ENCODE assay signal across 28 cellular contexts in genomic region chr21:34827445-34828235, GRCh38.
DNase-seq lines count a peak whose midpoint lies in the region; ATAC-seq and TF ChIP-seq lines count a peak whose summit lies in the region.
"Had no signal": no experiment of that assay in that cellular context is flagged by ENCODE, and none has a peak within 500 bp of the region (broad histone marks: within the 10 kb centered on the region; RNA-seq: fewer than 3 reads in every experiment).

No MANE protein-coding gene starts in this region.

- no peaks in the 10 kb centered on the region for H3K27me3 Mint-ChIP-seq in activated naive CD4-positive, alpha-beta T cell treated with anti-CD3 and anti-CD28 coated beads, Interleukin-2, amount 50 U/mL, for 24 hours
- H3K27me3 Mint-ChIP-seq in activated T-helper 2 cell treated with anti-CD3 and anti-CD28 coated beads, Interferon-gamma antibody, Interleukin-2, Interleukin-4, amounts not matched to agents 10 μg/mL and 5 μg/mL and 100 μg/mL, durations not matched to agents 14 hours and 24 hours and 36 hours (ENCODE audit: low read depth) = no peaks in the 10 kb centered on the region
- H3K27me3 Mint-ChIP-seq: CD4-positive, alpha-beta memory T cell had no signal

- no peak overlapping the region for H2BK15ac ChIP-seq in mesenchymal stem cell (ENCODE audit: low read depth, poor library complexity, severe bottlenecking)

- no peak for TF ChIP-seq EP300 in gastroesophageal sphincter (IDR thresholded peaks at IDR 0.05)

- no peak for ATAC-seq in upper lobe of right lung
- ATAC-seq in gastroesophageal sphincter = no peak
- no peak for ATAC-seq in GM21529 (IDR thresholded peaks at IDR 0.05; ENCODE audit: unreplicated experiment)
- ATAC-seq: HepG2 had no signal

- no peak overlapping the region for H3K14ac ChIP-seq in mesenchymal stem cell (ENCODE audit: low read length in 2 of 2)

- no peak overlapping the region for H2BK12ac ChIP-seq in mesenchymal stem cell (ENCODE audit: low read length in 2 of 2)

- H3K4me1 ChIP-seq in mesenchymal stem cell (ENCODE audit: control insufficient read depth, insufficient read depth, low read depth, low read length) (no peaks in the 10 kb centered on the region), upper lobe of right lung (peaks cover 4% of the 10 kb centered on the region), gastroesophageal sphincter (no peaks in the 10 kb centered on the region)
- H3K4me1 ChIP-seq: right lobe of liver had no signal

- no peak overlapping the region for H3K9ac ChIP-seq in mesenchymal stem cell (ENCODE audit: low read length)

- TF ChIP-seq CTCF in upper lobe of right lung (IDR thresholded peaks at IDR 0.05) (no peak), gastroesophageal sphincter (IDR thresholded peaks at IDR 0.05) (no peak)

- H3K4ac ChIP-seq in mesenchymal stem cell (ENCODE audit: low read depth in 1 of 2, low read length in 2 of 2) = peak overlapping the region in 1 of 2 experiments; percentile 18

- no peak for TF ChIP-seq POLR2A in gastroesophageal sphincter (IDR thresholded peaks at IDR 0.05)

- H3K4me3 Mint-ChIP-seq in activated naive CD4-positive, alpha-beta T cell treated with anti-CD3 and anti-CD28 coated beads, Interleukin-2, amount 50 U/mL, for 24 hours = no peak overlapping the region
- no peak overlapping the region for H3K4me3 Mint-ChIP-seq in activated T-helper 2 cell treated with anti-CD3 and anti-CD28 coated beads, Interferon-gamma antibody, Interleukin-2, Interleukin-4, amounts not matched to agents 10 μg/mL and 5 μg/mL and 100 μg/mL, durations not matched to agents 14 hours and 24 hours and 36 hours (ENCODE audit: low read depth)

- H3K9me3 Mint-ChIP-seq in activated naive CD4-positive, alpha-beta T cell treated with anti-CD3 and anti-CD28 coated beads, Interleukin-2, amount 50 U/mL, for 24 hours = peaks cover 4% of the 10 kb centered on the region
- no peaks in the 10 kb centered on the region for H3K9me3 Mint-ChIP-seq in activated T-helper 2 cell treated with anti-CD3 and anti-CD28 coated beads, Interferon-gamma antibody, Interleukin-2, Interleukin-4, amounts not matched to agents 10 μg/mL and 5 μg/mL and 100 μg/mL, durations not matched to agents 14 hours and 24 hours and 36 hours

- intact Hi-C loops in activated T-helper 2 cell treated with anti-CD3 and anti-CD28 coated beads, Interferon-gamma antibody, Interleukin-2, Interleukin-4, amounts not matched to agents 10 μg/mL and 5 μg/mL and 100 μg/mL, durations not matched to agents 14 hours and 24 hours and 36 hours (cut with micrococcal nuclease) = no loop called here
- intact Hi-C loops in upper lobe of right lung (cut with DNase I) = no loop called here

- no peak overlapping the region for H3K18ac ChIP-seq in mesenchymal stem cell (ENCODE audit: low read depth in 1 of 2, low read length in 2 of 2)

- H2BK5ac ChIP-seq in mesenchymal stem cell (ENCODE audit: low read depth, low read length, poor library complexity, severe bottlenecking) = no peak overlapping the region

- H2AFZ ChIP-seq in mesenchymal stem cell (ENCODE audit: low read depth, low read length) = no peak overlapping the region

- H3K4me2 ChIP-seq in mesenchymal stem cell (ENCODE audit: low read length, poor library complexity, severe bottlenecking) = no peak overlapping the region

- peaks cover 16% of the 10 kb centered on the region for H3K4me1 Mint-ChIP-seq in activated naive CD4-positive, alpha-beta T cell treated with anti-CD3 and anti-CD28 coated beads, Interleukin-2, amount 50 U/mL, for 24 hours
- peaks cover 17% of the 10 kb centered on the region for H3K4me1 Mint-ChIP-seq in activated T-helper 2 cell treated with anti-CD3 and anti-CD28 coated beads, Interferon-gamma antibody, Interleukin-2, Interleukin-4, amounts not matched to agents 10 μg/mL and 5 μg/mL and 100 μg/mL, durations not matched to agents 14 hours and 24 hours and 36 hours (ENCODE audit: low read depth)

- peak overlapping the region; percentile 7 for H4K8ac ChIP-seq in mesenchymal stem cell (ENCODE audit: low read length)

- H3K36me3 Mint-ChIP-seq in activated naive CD4-positive, alpha-beta T cell treated with anti-CD3 and anti-CD28 coated beads, Interleukin-2, amount 50 U/mL, for 24 hours = peaks cover 58% of the 10 kb centered on the region
- H3K36me3 Mint-ChIP-seq in activated T-helper 2 cell treated with anti-CD3 and anti-CD28 coated beads, Interferon-gamma antibody, Interleukin-2, Interleukin-4, amounts not matched to agents 10 μg/mL and 5 μg/mL and 100 μg/mL, durations not matched to agents 14 hours and 24 hours and 36 hours (ENCODE audit: low read depth) = peaks cover 95% of the 10 kb centered on the region

- no peak overlapping the region for H2AK5ac ChIP-seq in mesenchymal stem cell (ENCODE audit: low read length, severe bottlenecking)

- peaks cover 14% of the 10 kb centered on the region for H3K79me1 ChIP-seq in mesenchymal stem cell (replicated peaks; ENCODE audit: low read length, poor library complexity, severe bottlenecking)

- WGBS in mesenchymal stem cell = 97% methylated on average over 5 of the region's 5 CpGs
- 82% methylated on average over 3 of the region's 5 CpGs for WGBS in gastroesophageal sphincter (ENCODE audit: low coverage in 1 of 2), 2 donors

- peak overlapping the region; percentile 1 for H4K91ac ChIP-seq in mesenchymal stem cell (ENCODE audit: low read length)

- peak overlapping the region in 1 of 2 experiments; percentile 6 for H3K4me3 ChIP-seq in mesenchymal stem cell (ENCODE audit: insufficient read depth in 1 of 2, low read depth in 1 of 2, low read length in 2 of 2)
- H3K4me3 ChIP-seq in upper lobe of right lung = no peak overlapping the region
- H3K4me3 ChIP-seq in gastroesophageal sphincter = no peak overlapping the region
- H3K4me3 ChIP-seq: right lobe of liver, SK-N-MC, tibial nerve had no signal

- no peak for DNase-seq in activated naive CD4-positive, alpha-beta T cell (lab: John Stamatoyannopoulos, UW)
- DNase-seq in activated T-helper 2 cell treated with anti-CD3 and anti-CD28 coated beads, Interferon-gamma antibody, Interleukin-2, Interleukin-4, amounts not matched to agents 10 μg/mL and 5 μg/mL and 100 μg/mL, durations not matched to agents 14 hours and 24 hours and 36 hours (ENCODE audit: low spot score) = no peak
- DNase-seq in mesenchymal stem cell = no peak
- DNase-seq in upper lobe of right lung = no peak
- DNase-seq in NCI-H1417 (lab: John Stamatoyannopoulos, UW) = no peak
- DNase-seq: activated CD4-positive, CD25-positive, alpha-beta regulatory T cell; activated naive CD4-positive, alpha-beta T cell treated with anti-CD3 and anti-CD28 coated beads, Interleukin-2, amount 50 U/mL, for 16 hours; amygdala; brain microvascular endothelial cell; CD4-positive, alpha-beta memory T cell; DMS 273 treated with DMSO at 0.1 percent for 48 hours; effector CD8-positive, alpha-beta T cell; Karpas-422; NCI-H1436; NCI-H2081; NCI-H2227 treated with DMSO at 0.1 percent for 48 hours; NCI-H526; OCI-M1; stimulated activated CD4-positive, alpha-beta T cell treated with anti-CD3 and anti-CD28 coated beads, Interleukin-12 subunit alpha, Interleukin-12 subunit beta, amount 100 ng/mL, for 4 hours; stimulated activated CD4-positive, alpha-beta T cell treated with anti-CD3 and anti-CD28 coated beads, Interleukin-2, amount 100 ng/mL, for 48 hours had no signal

- H2BK120ac ChIP-seq in mesenchymal stem cell (ENCODE audit: low read depth, low read length) = no peak overlapping the region

- peak overlapping the region; percentile 10 for H3K27ac Mint-ChIP-seq in activated naive CD4-positive, alpha-beta T cell treated with anti-CD3 and anti-CD28 coated beads, Interleukin-2, amount 50 U/mL, for 24 hours
- H3K27ac Mint-ChIP-seq in activated T-helper 2 cell treated with anti-CD3 and anti-CD28 coated beads, Interferon-gamma antibody, Interleukin-2, Interleukin-4, amounts not matched to agents 10 μg/mL and 5 μg/mL and 100 μg/mL, durations not matched to agents 14 hours and 24 hours and 36 hours = peak overlapping the region; percentile 31

- H3K9me3 ChIP-seq in mesenchymal stem cell (ENCODE audit: control insufficient read depth, low read length) (no peaks in the 10 kb centered on the region), upper lobe of right lung (no peaks in the 10 kb centered on the region), gastroesophageal sphincter (peaks cover 0 to 8% (median 0%) of the 10 kb centered on the region in 3 donors)
- H3K9me3 ChIP-seq: right lobe of liver, tibial nerve had no signal

- H3K27ac ChIP-seq in mesenchymal stem cell (ENCODE audit: low read length, poor library complexity, severe bottlenecking) = no peak overlapping the region
- H3K27ac ChIP-seq in upper lobe of right lung = peak overlapping the region; percentile 65
- H3K27ac ChIP-seq in gastroesophageal sphincter = no peak overlapping the region
- H3K27ac ChIP-seq: brain microvascular endothelial cell, epithelial cell of prostate, right lobe of liver, SK-N-MC had no signal

- H3K36me3 ChIP-seq in mesenchymal stem cell (ENCODE audit: control insufficient read depth in 1 of 2, insufficient read depth in 2 of 2, low read depth in 1 of 2, low read length in 2 of 2) (peaks cover 7 to 95% of the 10 kb centered on the region in 2 experiments), upper lobe of right lung (peaks cover 29% of the 10 kb centered on the region), gastroesophageal sphincter (no peaks in the 10 kb centered on the region)
- H3K36me3 ChIP-seq: right lobe of liver had no signal

- no peak overlapping the region for H3K23ac ChIP-seq in mesenchymal stem cell (ENCODE audit: low read length in 2 of 2)

- H3K27me3 ChIP-seq in mesenchymal stem cell (ENCODE audit: control insufficient read depth in 1 of 2, insufficient read depth in 1 of 2, low read length in 2 of 2) (no peaks in the 10 kb centered on the region), upper lobe of right lung (no peaks in the 10 kb centered on the region), gastroesophageal sphincter (no peaks in the 10 kb centered on the region)
- H3K27me3 ChIP-seq: brain microvascular endothelial cell, right lobe of liver, tibial nerve had no signal
